Comparison of ENCODE assay signal across 23 cellular contexts in the genomic region with DNA sequence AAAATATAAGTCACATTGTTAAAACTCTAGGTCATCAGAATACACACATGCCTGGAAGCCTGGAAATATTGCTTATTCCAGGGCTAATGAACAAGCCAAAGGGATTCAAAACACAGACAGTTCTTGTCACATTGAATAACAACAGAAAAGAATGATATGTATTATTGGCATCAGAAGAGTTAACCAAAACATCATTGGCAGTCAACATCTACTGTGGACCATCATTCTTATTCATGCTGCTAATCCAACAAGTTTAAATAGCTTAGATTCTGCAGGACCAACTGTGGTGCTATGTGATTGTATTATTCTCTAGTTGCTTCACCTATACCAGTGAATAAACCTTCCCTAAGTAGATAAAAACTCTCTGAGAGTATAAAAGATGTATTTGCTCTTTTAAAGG.
"Had no signal": no experiment of that assay in that cellular context is flagged by ENCODE, and none has a peak within 500 bp of the region (broad histone marks: within the 10 kb centered on the region; RNA-seq: fewer than 3 reads in every experiment).

No MANE protein-coding gene starts in this region.

- DNase-seq: KBM-7, MV-4-11, NCI-H1048, NCI-H1105, NCI-H1417, NCI-H1436 treated with DMSO at 0.1 percent for 48 hours, NCI-H1694, NCI-H187 treated with DMSO at 0.1 percent for 48 hours, NCI-H2029 treated with DMSO at 0.1 percent for 48 hours, NCI-H226, NCI-H446, NCI-H510A, NCI-H524 treated with DMSO at 0.1 percent for 48 hours, NCI-H69, NCI-H774, OCI-M1, PC-9, Peyer's patch, SHP77 treated with DMSO at 0.1 percent for 48 hours, SJCRH30, T-helper 1 cell had no signal

- H2AFZ ChIP-seq: PC-9 had no signal

- ATAC-seq: Right ventricle myocardium inferior, SK-N-SH treated with all-trans-retinoic acid at 6 μM for 48 hours had no signal

- H3K4me3 ChIP-seq: PC-9, Peyer's patch, SJCRH30 had no signal

- H3K4me1 ChIP-seq: Peyer's patch, SJCRH30 had no signal

- H3K4me2 ChIP-seq: PC-9 had no signal

- H3K27me3 ChIP-seq: Peyer's patch, SJCRH30 had no signal

- H3K27ac ChIP-seq: PC-9, Peyer's patch, SJCRH30 had no signal

- H3K36me3 ChIP-seq: Peyer's patch, SJCRH30 had no signal
